In genomic region chr15:23565395-23566069, GRCh38 we compare ENCODE assay signal across 8 cellular contexts. TPM values are rescaled to one million over a fixed set of nuclear protein-coding genes. Genes with fewer than 3 reads are reported as not detected.
A peak's percentile ranks its signal among the peaks of the same experiment; 100 is the strongest.
DNase-seq lines count a peak whose midpoint lies in the region; ATAC-seq and TF ChIP-seq lines count a peak whose summit lies in the region.

Gene MKRN3 (plus strand): TSS chr15:23565674. CDS start chr15:23565783, 109 bp downstream.

- no peaks in the 10 kb centered on the region for H3K4me1 ChIP-seq in GM23338 (ENCODE audit: insufficient read depth)

- H3K9me2 ChIP-seq in GM23338 (ENCODE audit: insufficient read depth): no peaks in the 10 kb centered on the region

- peaks cover 75% of the 10 kb centered on the region for H3K9me3 Mint-ChIP-seq in GM23338
- no peaks in the 10 kb centered on the region for H3K9me3 Mint-ChIP-seq in activated T-cell treated with anti-CD3 and anti-CD28 coated beads, Interleukin-2, amount 50 U/mL, for 4 hours

- no peaks in the 10 kb centered on the region for H3K79me2 ChIP-seq in GM23338 (replicated peaks; ENCODE audit: insufficient read depth)

- H3K27me3 ChIP-seq in GM23338 (ENCODE audit: insufficient read depth): no peaks in the 10 kb centered on the region

- H3F3A ChIP-seq in GM23338 (replicated peaks; ENCODE audit: low read depth): no peaks in the 10 kb centered on the region

- no peak within 1 kb of the TSS for H3K4me2 ChIP-seq in GM23338

- ATAC-seq in GM23338 (peak; percentile 50), left cardiac atrium (peak; percentile 48 to 80), GM18867 (IDR thresholded peaks at IDR 0.05; ENCODE audit: unreplicated experiment) (no peak)
- ATAC-seq in activated T-cell treated with anti-CD3 and anti-CD28 coated beads, Interleukin-2, amount 50 U/mL, for 4 hours: peak; percentile 65 to 72

- H4K20me1 ChIP-seq in GM23338 (replicated peaks; ENCODE audit: insufficient read depth): no peaks in the 10 kb centered on the region

- H2AFZ ChIP-seq in GM23338: no peak within 1 kb of the TSS

- H3K27ac Mint-ChIP-seq in GM23338: peak within 1 kb of the TSS; percentile 48

- peaks cover under 1% of the 10 kb centered on the region; the same call in 1 of the 3 replicates for H3K4me1 Mint-ChIP-seq in GM23338
- no peaks in the 10 kb centered on the region for H3K4me1 Mint-ChIP-seq in activated T-cell treated with anti-CD3 and anti-CD28 coated beads, Interleukin-2, amount 50 U/mL, for 4 hours (ENCODE audit: low read depth)

- no peak for TF ChIP-seq CTCF in GM23338 (conservative IDR thresholded peaks at IDR 0.05; ENCODE audit: low read depth in 2 of 2)

- H3K27me3 Mint-ChIP-seq in GM23338 (ENCODE audit: insufficient read depth, low read depth, poor library complexity): no peaks in the 10 kb centered on the region
- peaks cover 6% of the 10 kb centered on the region for H3K27me3 Mint-ChIP-seq in activated T-cell treated with anti-CD3 and anti-CD28 coated beads, Interleukin-2, amount 50 U/mL, for 4 hours (ENCODE audit: low read depth)

- no peak for DNase-seq in GM23338 (ENCODE audit: low spot score)
- peak; percentile 90 to 98 for DNase-seq in NCI-H524 (lab: John Stamatoyannopoulos, UW)
- DNase-seq in activated T-cell treated with anti-CD3 and anti-CD28 coated beads, Interleukin-2, amount 50 U/mL, for 4 hours: peak; percentile 12
- DNase-seq in left cardiac atrium: no peak
- DNase-seq in stimulated activated CD4-positive, alpha-beta T cell treated with anti-CD3 and anti-CD28 coated beads, Interleukin-12 subunit alpha, Interleukin-12 subunit beta, amount 100 ng/mL, for 48 hours (ENCODE audit: low read depth in 2 of 3, low spot score in 1 of 3): peak in 2 of 3 donors; percentile 3 to 6
- DNase-seq in OCI-M2 (lab: John Stamatoyannopoulos, UW; ENCODE audit: unreplicated experiment): no peak
- DNase-seq in effector CD4-positive, alpha-beta T cell: no peak

- peaks cover 24% of the 10 kb centered on the region for H3K36me3 Mint-ChIP-seq in GM23338 (ENCODE audit: low read depth)
- no peaks in the 10 kb centered on the region for H3K36me3 Mint-ChIP-seq in activated T-cell treated with anti-CD3 and anti-CD28 coated beads, Interleukin-2, amount 50 U/mL, for 4 hours (ENCODE audit: insufficient read depth)

- peak within 1 kb of the TSS; percentile 72 for H3K4me3 Mint-ChIP-seq in GM23338
- H3K4me3 Mint-ChIP-seq in activated T-cell treated with anti-CD3 and anti-CD28 coated beads, Interleukin-2, amount 50 U/mL, for 4 hours: peak within 1 kb of the TSS; percentile 81

- H3K27ac ChIP-seq in GM23338 (ENCODE audit: low read depth): no peak within 1 kb of the TSS

- intact Hi-C loops in left cardiac atrium (cut with DNase I): no loop called here

- no peaks in the 10 kb centered on the region for H3K36me3 ChIP-seq in GM23338 (ENCODE audit: insufficient read depth)

- H3K4me3 ChIP-seq in GM23338: no peak within 1 kb of the TSS

TF ChIP-seq in GM23338, 12 proteins besides CTCF, POLR2A, EP300 and RAD21 (continues in another document):
- TF ChIP-seq ETS1 (IDR thresholded peaks at IDR 0.05) (no peak), ZNF462 (CRISPR knock-in tag; IDR thresholded peaks at IDR 0.05) (no peak), NANOG (IDR thresholded peaks at IDR 0.05; ENCODE audit: borderline replicate concordance) (no peak), ZNF114 (CRISPR knock-in tag; IDR thresholded peaks at IDR 0.05) (no peak), EZH2 (IDR thresholded peaks at IDR 0.05; ENCODE audit: low read depth, unreplicated experiment) (no peak)

RNA-seq across cellular contexts. Expression of gene MKRN3, which starts in this region (rescaled TPM):
- total RNA-seq in GM23338 (2014; rRNA removed; shearing (Covaris generic)): not detected in 2 replicates
- not detected in 2 replicates for polyA plus RNA-seq in GM23338 (2016; fragmentation: Nextera tagmentation; extraction: Ambion mirVana)
- total RNA-seq in activated T-cell treated with anti-CD3 and anti-CD28 coated beads, Interleukin-2, amount 50 U/mL, for 4 hours: 1 to 10 TPM; 1.6 to 3.8 (median 2.1) TPM
- under 1 TPM in 1 of 2 donors, not detected in 1; 0.65 TPM for total RNA-seq in left cardiac atrium

Comparison
In these comparisons a context has a peak if more than half of its experiments do, and no peak if none do; other contexts are left out.
1. Peak in ATAC-seq in GM23338; RNA of the gene not detected or under 1 TPM.
2. Peak in ATAC-seq in left cardiac atrium; RNA of the gene not detected or under 1 TPM.
3. DNase-seq: peak in NCI-H524 (2 of 2), activated T-cell treated with anti-CD3 and anti-CD28 coated beads, Interleukin-2, amount 50 U/mL, for 4 hours (single experiment) and stimulated activated CD4-positive, alpha-beta T cell treated with anti-CD3 and anti-CD28 coated beads, Interleukin-12 subunit alpha, Interleukin-12 subunit beta, amount 100 ng/mL, for 48 hours (2 of 3); none in GM23338 (single experiment), left cardiac atrium (single experiment), OCI-M2 (single experiment) and effector CD4-positive, alpha-beta T cell (single experiment).